17 cellular contexts compared by ENCODE assay signal in genomic region chr4:186657766-186658165, GRCh38.
DNase-seq lines count a peak whose midpoint lies in the region; ATAC-seq and TF ChIP-seq lines count a peak whose summit lies in the region.
"Had no signal": no experiment of that assay in that cellular context is flagged by ENCODE, and none has a peak within 500 bp of the region (broad histone marks: within the 10 kb centered on the region; RNA-seq: fewer than 3 reads in every experiment).

No MANE protein-coding gene starts in this region.

- H3K4me1 ChIP-seq in SJCRH30 = peaks cover 10% of the 10 kb centered on the region

- H3K9me3 ChIP-seq in SJCRH30 (replicated peaks) = no peaks in the 10 kb centered on the region
- H3K9me3 ChIP-seq: thoracic aorta had no signal

- no peak overlapping the region for H3K4me3 Mint-ChIP-seq in progenitor cell of endocrine pancreas (ENCODE audit: low read depth)
- H3K4me3 Mint-ChIP-seq in effector memory CD8-positive, alpha-beta T cell = no peak overlapping the region
- no peak overlapping the region for H3K4me3 Mint-ChIP-seq in stimulated activated effector memory CD8-positive, alpha-beta T cell treated with anti-CD3 and anti-CD28 coated beads, Interleukin-12 subunit alpha, Interleukin-12 subunit beta, amount 100 ng/mL, for 72 hours
- H3K4me3 Mint-ChIP-seq: CD8-positive, alpha-beta T cell had no signal

- H3K27me3 Mint-ChIP-seq in progenitor cell of endocrine pancreas = no peaks in the 10 kb centered on the region
- no peaks in the 10 kb centered on the region for H3K27me3 Mint-ChIP-seq in effector memory CD8-positive, alpha-beta T cell

- H3K36me3 ChIP-seq in SJCRH30 = no peaks in the 10 kb centered on the region
- H3K36me3 ChIP-seq: thoracic aorta had no signal

- ATAC-seq in effector memory CD8-positive, alpha-beta T cell (replicated peaks) = no peak
- no peak for ATAC-seq in stimulated activated effector memory CD8-positive, alpha-beta T cell treated with anti-CD3 and anti-CD28 coated beads, Interleukin-12 subunit alpha, Interleukin-12 subunit beta, amount 100 ng/mL, for 72 hours
- ATAC-seq: CD8-positive, alpha-beta T cell had no signal

- H3K27me3 ChIP-seq in SJCRH30 = no peaks in the 10 kb centered on the region
- H3K27me3 ChIP-seq: hepatocyte had no signal

- H3K27ac Mint-ChIP-seq in progenitor cell of endocrine pancreas = peak overlapping the region; percentile 71
- no peak overlapping the region for H3K27ac Mint-ChIP-seq in effector memory CD8-positive, alpha-beta T cell
- no peak overlapping the region for H3K27ac Mint-ChIP-seq in stimulated activated effector memory CD8-positive, alpha-beta T cell treated with anti-CD3 and anti-CD28 coated beads, Interleukin-12 subunit alpha, Interleukin-12 subunit beta, amount 100 ng/mL, for 72 hours
- H3K27ac Mint-ChIP-seq: CD8-positive, alpha-beta T cell had no signal

- peaks cover 23% of the 10 kb centered on the region for H3K4me1 Mint-ChIP-seq in progenitor cell of endocrine pancreas (ENCODE audit: low read depth)
- H3K4me1 Mint-ChIP-seq in effector memory CD8-positive, alpha-beta T cell (ENCODE audit: low read depth in 2 of 2) = no peaks in the 10 kb centered on the region
- no peaks in the 10 kb centered on the region for H3K4me1 Mint-ChIP-seq in stimulated activated effector memory CD8-positive, alpha-beta T cell treated with anti-CD3 and anti-CD28 coated beads, Interleukin-12 subunit alpha, Interleukin-12 subunit beta, amount 100 ng/mL, for 72 hours

- H3K4me3 ChIP-seq in SJCRH30 = no peak overlapping the region
- H3K4me3 ChIP-seq in fibroblast of pulmonary artery (replicated peaks; ENCODE audit: low read depth, low read length) = no peak overlapping the region
- H3K4me3 ChIP-seq: hepatocyte, lung, thoracic aorta had no signal

- H3K27ac ChIP-seq in SJCRH30 = peak overlapping the region; percentile 29
- H3K27ac ChIP-seq: 22Rv1, hepatocyte, thoracic aorta had no signal

- H3K36me3 Mint-ChIP-seq in progenitor cell of endocrine pancreas (ENCODE audit: insufficient read depth) = peaks cover 28% of the 10 kb centered on the region
- no peaks in the 10 kb centered on the region for H3K36me3 Mint-ChIP-seq in effector memory CD8-positive, alpha-beta T cell (ENCODE audit: insufficient read depth)
- H3K36me3 Mint-ChIP-seq in stimulated activated effector memory CD8-positive, alpha-beta T cell treated with anti-CD3 and anti-CD28 coated beads, Interleukin-12 subunit alpha, Interleukin-12 subunit beta, amount 100 ng/mL, for 72 hours = no peaks in the 10 kb centered on the region
- H3K36me3 Mint-ChIP-seq: CD8-positive, alpha-beta T cell had no signal

- TF ChIP-seq CTCF in fibroblast of pulmonary artery (IDR thresholded peaks at IDR 0.05; ENCODE audit: low read length, missing control alignments) (no peak), progenitor cell of endocrine pancreas (IDR thresholded peaks at IDR 0.05; ENCODE audit: unreplicated experiment) (no peak)

- H3K9me3 Mint-ChIP-seq in progenitor cell of endocrine pancreas (ENCODE audit: low read depth) = no peaks in the 10 kb centered on the region
- H3K9me3 Mint-ChIP-seq in effector memory CD8-positive, alpha-beta T cell = peaks cover 6 to 8% of the 10 kb centered on the region in 2 donors
- peaks cover 3% of the 10 kb centered on the region for H3K9me3 Mint-ChIP-seq in stimulated activated effector memory CD8-positive, alpha-beta T cell treated with anti-CD3 and anti-CD28 coated beads, Interleukin-12 subunit alpha, Interleukin-12 subunit beta, amount 100 ng/mL, for 72 hours
- H3K9me3 Mint-ChIP-seq: CD8-positive, alpha-beta T cell had no signal

- in situ Hi-C loops in KBM-7 (cut with MboI; ENCODE audit: low pct_unique_long_range_greater_than_20kb, low sequenced_read_pairs) = no loop called here

- DNase-seq in DMS53 (lab: John Stamatoyannopoulos, UW) (peak; percentile 53), DMS53 treated with DMSO at 0.1 percent for 48 hours (lab: John Stamatoyannopoulos, UW; ENCODE audit: unreplicated experiment) (no peak), SJCRH30 (peak; percentile 33 to 64), fibroblast of pulmonary artery (ENCODE audit: low read depth) (peak; percentile 44), progenitor cell of endocrine pancreas (ENCODE audit: low spot score, unreplicated experiment) (no peak), KBM-7 (no peak)
- DNase-seq in effector memory CD8-positive, alpha-beta T cell = no peak
- DNase-seq in stimulated activated effector memory CD8-positive, alpha-beta T cell treated with anti-CD3 and anti-CD28 coated beads, Interleukin-12 subunit alpha, Interleukin-12 subunit beta, amount 100 ng/mL, for 72 hours (ENCODE audit: low spot score in 2 of 2) = no peak
- DNase-seq: activated effector memory CD4-positive, alpha-beta T cell treated with Interleukin-2 at 50 U/mL for 16 hours; CD8-positive, alpha-beta T cell; NCI-H1048; NCI-H526; occipital lobe had no signal

Comparison
In these comparisons a context has a peak if more than half of its experiments do, and no peak if none do; other contexts are left out.
1. DNase-seq: peak in DMS53 (single experiment), SJCRH30 (2 of 2) and fibroblast of pulmonary artery (single experiment); none in DMS53 treated with DMSO at 0.1 percent for 48 hours (single experiment), progenitor cell of endocrine pancreas (single experiment), KBM-7 (single experiment), effector memory CD8-positive, alpha-beta T cell (0 of 3) and stimulated activated effector memory CD8-positive, alpha-beta T cell treated with anti-CD3 and anti-CD28 coated beads, Interleukin-12 subunit alpha, Interleukin-12 subunit beta, amount 100 ng/mL, for 72 hours (0 of 2).